16 cellular contexts compared by ENCODE assay signal in the genomic region with DNA sequence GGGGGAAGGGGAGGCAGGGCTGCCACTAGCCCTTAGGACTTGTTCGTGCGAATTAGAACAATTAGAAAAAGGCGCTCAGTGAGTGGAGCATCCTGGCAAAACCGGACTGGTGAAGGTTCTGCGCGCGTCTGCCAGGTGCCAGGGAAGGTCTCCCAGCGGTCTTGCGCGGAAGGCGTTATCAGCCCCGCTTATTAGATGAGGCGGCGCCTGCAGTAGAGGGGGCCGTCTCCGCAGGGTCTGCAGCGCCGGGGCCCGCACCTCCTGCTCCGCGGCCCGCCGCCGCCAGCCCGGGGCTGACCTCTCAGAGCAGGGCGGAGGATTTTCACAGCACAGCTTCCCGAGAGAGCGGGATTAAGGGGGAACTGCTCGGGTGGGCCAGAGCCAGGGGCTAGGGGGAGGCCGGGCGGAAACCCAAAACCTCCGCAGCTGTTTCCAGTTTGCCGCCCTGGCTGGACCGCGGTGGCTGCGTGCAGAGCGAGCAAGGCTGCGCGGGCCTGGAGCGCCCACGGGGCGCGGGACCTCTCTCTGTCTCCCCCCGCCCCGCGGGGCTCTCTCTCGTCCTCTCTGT.
DNase-seq lines count a peak whose midpoint lies in the region; ATAC-seq, FAIRE-seq and TF ChIP-seq lines count a peak whose summit lies in the region.
"Had no signal": no experiment of that assay in that cellular context is flagged by ENCODE, and none has a peak within 500 bp of the region (broad histone marks: within the 10 kb centered on the region; RNA-seq: fewer than 3 reads in every experiment).

No MANE protein-coding gene starts in this region.

- TF ChIP-seq RAD21 in K562 (CRISPR knock-in tag; conservative IDR thresholded peaks at IDR 0.05 in 1 of 2, IDR thresholded peaks at IDR 0.05 in 1 of 2) (no peak), HepG2 (CRISPR knock-in tag; IDR thresholded peaks at IDR 0.05) (no peak)

- no peak for FAIRE-seq in K562 (lab: Jason Lieb, UNC)
- FAIRE-seq in HepG2 (lab: Jason Lieb, UNC): no peak
- FAIRE-seq: H54 had no signal

- no peaks in the 10 kb centered on the region for H3K9me3 Mint-ChIP-seq in type B pancreatic cell
- H3K9me3 Mint-ChIP-seq: activated B cell treated with CpG ODN at 0.5 μM for 24 hours; natural killer cell treated with Interleukin-12 subunit alpha and Interleukin-12 subunit beta and Interleukin-15 and Interleukin-18, amount 100 ng/mL, for 72 hours had no signal

- BruUV-seq in K562 (replicated peaks; lab: Mats Ljungman, UMichigan): no TSS peak
- BruUV-seq in HepG2 (replicated peaks; lab: Mats Ljungman, UMichigan): no TSS peak

- H3K79me2 ChIP-seq in K562 (ENCODE audit: control insufficient read depth, insufficient read depth, low read length) (no peaks in the 10 kb centered on the region), HepG2 (ENCODE audit: insufficient read depth, low read length) (no peaks in the 10 kb centered on the region)

- CTCF ChIA-PET in K562 (lab: Yijun Ruan, JAX; ENCODE audit: low intra/inter-chr PET ratio): no interaction called here
- CTCF ChIA-PET in HepG2 (lab: Yijun Ruan, JAX; ENCODE audit: low intra/inter-chr PET ratio, low total read pairs): no interaction called here

- WGBS in K562 (ENCODE audit: insufficient coverage, low coverage, missing lambda C conversion rate): 5% methylated on average over 47 of the region's 47 CpGs
- 28 to 32% methylated on average over 40 to 47 of the region's 47 CpGs for WGBS in aorta, 2 donors
- 59% methylated on average over 18 of the region's 47 CpGs for WGBS in HepG2 (ENCODE audit: low lambda C conversion rate)

- H3K27ac ChIP-seq in left ventricle myocardium inferior (replicated peaks): no peak overlapping the region
- H3K27ac ChIP-seq in K562 (ENCODE audit: extremely low read depth, low read depth, low read length): no peak overlapping the region
- no peak overlapping the region for H3K27ac ChIP-seq in left lung
- no peak overlapping the region for H3K27ac ChIP-seq in aorta (ENCODE audit: low read depth in 1 of 2, low read length in 2 of 2)
- H3K27ac ChIP-seq in HepG2 (ENCODE audit: extremely low read length, insufficient read depth, low read length): no peak overlapping the region
- H3K27ac ChIP-seq: body of pancreas had no signal

- H3K4me1 ChIP-seq in left ventricle myocardium inferior (peaks cover 40% of the 10 kb centered on the region), K562 (replicated peaks in 1 of 2; ENCODE audit: control insufficient read depth in 2 of 2, insufficient read depth in 2 of 2, low read length in 2 of 2) (peaks cover 0 to 5% of the 10 kb centered on the region in 2 experiments; a peak in 1 of 5 replicates), left lung (peaks cover 5% of the 10 kb centered on the region in 2 donors), aorta (ENCODE audit: control insufficient read depth in 1 of 2, insufficient read depth in 2 of 2, low read length in 2 of 2) (no peaks in the 10 kb centered on the region), HepG2 (ENCODE audit: insufficient read depth, low read length) (no peaks in the 10 kb centered on the region)
- H3K4me1 ChIP-seq: BE2C had no signal

- no peak overlapping the region for H3K27ac Mint-ChIP-seq in type B pancreatic cell
- H3K27ac Mint-ChIP-seq: activated B cell treated with CpG ODN at 0.5 μM for 24 hours; natural killer cell treated with Interleukin-12 subunit alpha and Interleukin-12 subunit beta and Interleukin-15 and Interleukin-18, amount 100 ng/mL, for 72 hours had no signal

- no peaks in the 10 kb centered on the region for H3K9me1 ChIP-seq in K562 (ENCODE audit: control insufficient read depth, insufficient read depth, low read length)

- in situ Hi-C loops in K562 (cut with MboI) (no loop called here), HepG2 (cut with HindIII; ENCODE audit: extremely low pct_ligation_motif_present, low pct_unique_long_range_greater_than_20kb) (no loop called here)

- DNase-seq in left ventricle myocardium inferior (no peak), Right ventricle myocardium inferior (ENCODE audit: missing footprints) (no peak), K562 (ENCODE audit: extremely low read depth in 1 of 4, low spot score in 3 of 4) (no peak), left lung (peak in 1 of 2 donors; percentile 71), type B pancreatic cell (ENCODE audit: extremely low spot score, unreplicated experiment) (peak; percentile 78), aorta (no peak), HepG2 (ENCODE audit: low spot score) (no peak)
- DNase-seq: activated B cell treated with CpG ODN at 0.5 μM for 24 hours; BE2C; body of pancreas; erythroblast; NCI-H446; stimulated activated CD4-positive, alpha-beta T cell treated with anti-CD3 and anti-CD28 coated beads, Interleukin-15, amount 100 ng/mL, for 24 hours had no signal

- TF ChIP-seq CTCF in left ventricle myocardium inferior (IDR thresholded peaks at IDR 0.05; ENCODE audit: borderline replicate concordance) (no peak), K562 (IDR thresholded peaks at IDR 0.05 in 2 of 3, conservative IDR thresholded peaks at IDR 0.05 in 1 of 3; ENCODE audit: insufficient read depth in 2 of 3, low read depth in 1 of 3, low read length in 3 of 3) (no peak), left lung (IDR thresholded peaks at IDR 0.05) (no peak), type B pancreatic cell (conservative IDR thresholded peaks at IDR 0.05) (no peak), HepG2 (CRISPR knock-in tag; IDR thresholded peaks at IDR 0.05) (no peak)

- no peaks in the 10 kb centered on the region for H3K36me3 ChIP-seq in left ventricle myocardium inferior
- no peaks in the 10 kb centered on the region for H3K36me3 ChIP-seq in K562 (ENCODE audit: control insufficient read depth, insufficient read depth, low read length)
- H3K36me3 ChIP-seq in left lung: no peaks in the 10 kb centered on the region
- no peaks in the 10 kb centered on the region for H3K36me3 ChIP-seq in aorta (ENCODE audit: control insufficient read depth in 1 of 2, insufficient read depth in 2 of 2, low read length in 1 of 2)
- no peaks in the 10 kb centered on the region for H3K36me3 ChIP-seq in HepG2 (replicated peaks in 1 of 2; ENCODE audit: control insufficient read depth in 1 of 2, insufficient read depth in 2 of 2, low read length in 2 of 2)
- H3K36me3 ChIP-seq: BE2C had no signal

- no peak for TF ChIP-seq POLR2A in K562 (conservative IDR thresholded peaks at IDR 0.05)
- TF ChIP-seq POLR2A in HepG2 (IDR thresholded peaks at IDR 0.05; ENCODE audit: insufficient read depth in 1 of 2, low read depth in 2 of 2, low read length in 2 of 2): no peak

- H3K9ac ChIP-seq in K562 (ENCODE audit: insufficient read depth in 1 of 2, low read depth in 2 of 2, low read length in 2 of 2) (no peak overlapping the region), HepG2 (ENCODE audit: insufficient read depth, low read depth, low read length) (no peak overlapping the region)

- H3K4me2 ChIP-seq in K562 (ENCODE audit: insufficient read depth, low read length): no peak overlapping the region
- H3K4me2 ChIP-seq in HepG2 (ENCODE audit: low read depth, low read length): no peak overlapping the region

- H4K20me1 ChIP-seq in K562 (replicated peaks; ENCODE audit: control insufficient read depth, insufficient read depth, low read length) (no peaks in the 10 kb centered on the region), HepG2 (ENCODE audit: insufficient read depth, low read length) (no peaks in the 10 kb centered on the region)

- peaks cover 26% of the 10 kb centered on the region for H3K27me3 Mint-ChIP-seq in type B pancreatic cell

- no peak for ATAC-seq in Right ventricle myocardium inferior
- ATAC-seq in K562: peak; percentile 28; the same call in 2 of the 3 replicates
- ATAC-seq in left lung: peak; percentile 39
- ATAC-seq in aorta (ENCODE audit: low FRiP score): no peak
- ATAC-seq in GM19467 (IDR thresholded peaks at IDR 0.05; ENCODE audit: unreplicated experiment): no peak
- ATAC-seq in HepG2: no peak
- ATAC-seq: body of pancreas; natural killer cell treated with Interleukin-12 subunit alpha and Interleukin-12 subunit beta and Interleukin-15 and Interleukin-18, amount 100 ng/mL, for 72 hours had no signal

- no peak overlapping the region for H2AFZ ChIP-seq in K562 (ENCODE audit: low read depth, low read length)
- H2AFZ ChIP-seq in HepG2 (ENCODE audit: low read length): no peak overlapping the region

- H3K36me3 Mint-ChIP-seq in type B pancreatic cell: no peaks in the 10 kb centered on the region
- H3K36me3 Mint-ChIP-seq: natural killer cell treated with Interleukin-12 subunit alpha and Interleukin-12 subunit beta and Interleukin-15 and Interleukin-18, amount 100 ng/mL, for 72 hours had no signal

- peak overlapping the region; percentile 78 for H3K4me3 Mint-ChIP-seq in type B pancreatic cell
- H3K4me3 Mint-ChIP-seq: activated B cell treated with CpG ODN at 0.5 μM for 24 hours; natural killer cell treated with Interleukin-12 subunit alpha and Interleukin-12 subunit beta and Interleukin-15 and Interleukin-18, amount 100 ng/mL, for 72 hours had no signal

- POLR2A ChIA-PET in K562 (lab: Yijun Ruan, JAX) (interaction anchor here (0.8 kb wide), 1 partner anchor 13 kb away, joined by 5 read pairs; no protein-coding TSS in a partner anchor), HepG2 (lab: Yijun Ruan, JAX) (no interaction called here)

- no peaks in the 10 kb centered on the region for H3K9me3 ChIP-seq in left ventricle myocardium inferior (replicated peaks)
- H3K9me3 ChIP-seq in K562 (replicated peaks; ENCODE audit: control insufficient read depth, insufficient read depth, low read depth, low read length): 0 out of 2 replicates have a peak, but pooled peaks cover 3% of the 10 kb centered on the region
- no peaks in the 10 kb centered on the region for H3K9me3 ChIP-seq in left lung
- no peaks in the 10 kb centered on the region for H3K9me3 ChIP-seq in aorta (ENCODE audit: control insufficient read depth, low read length)
- no peaks in the 10 kb centered on the region for H3K9me3 ChIP-seq in HepG2 (ENCODE audit: low read length)
- H3K9me3 ChIP-seq: BE2C, body of pancreas had no signal

- H3K4me3 ChIP-seq in left ventricle myocardium inferior (peak overlapping the region; percentile 55), K562 (no peak overlapping the region), left lung (no peak overlapping the region), aorta (ENCODE audit: low read length in 2 of 2) (no peak overlapping the region), HepG2 (replicated peaks in 1 of 3; ENCODE audit: insufficient read depth in 1 of 3, low read depth in 2 of 3, low read length in 3 of 3) (no peak overlapping the region)
- H3K4me3 ChIP-seq: body of pancreas had no signal

- H3K27me3 ChIP-seq in left ventricle myocardium inferior (ENCODE audit: low read depth) (peaks cover 70% of the 10 kb centered on the region), K562 (ENCODE audit: control insufficient read depth in 2 of 2, insufficient read depth in 2 of 2, low read length in 2 of 2) (peaks cover 23 to 56% of the 10 kb centered on the region in 2 experiments; a peak in 4 of 5 replicates), left lung (peaks cover 6 to 31% of the 10 kb centered on the region in 2 donors), aorta (ENCODE audit: control insufficient read depth in 1 of 2, insufficient read depth in 2 of 2, low read length in 1 of 2) (no peaks in the 10 kb centered on the region), HepG2 (ENCODE audit: control insufficient read depth in 1 of 2, insufficient read depth in 2 of 2, low read length in 2 of 2) (peaks cover 3 to 23% of the 10 kb centered on the region in 2 experiments; a peak in 4 of 5 replicates)

- intact Hi-C loops in left ventricle myocardium inferior (cut with micrococcal nuclease): no loop called here
- intact Hi-C loops in Right ventricle myocardium inferior (cut with DNase I): no loop called here
- intact Hi-C loops in K562 (cut with micrococcal nuclease): no loop called here
- intact Hi-C loops in left lung (cut with DNase I): no loop called here
- intact Hi-C loops in aorta (cut with DNase I): no loop called here
- intact Hi-C loops in HepG2 (cut with micrococcal nuclease; ENCODE audit: unreplicated experiment): no loop called here

- no peak for TF ChIP-seq EP300 in K562 (IDR thresholded peaks at IDR 0.05; ENCODE audit: low read length)
- no peak for TF ChIP-seq EP300 in HepG2 (IDR thresholded peaks at IDR 0.05; ENCODE audit: low read depth in 2 of 2, low read length in 2 of 2)
- TF ChIP-seq EP300 in HepG2 (CRISPR knock-in tag; IDR thresholded peaks at IDR 0.05; ENCODE audit: borderline replicate concordance): no peak

- H3K4me1 Mint-ChIP-seq in type B pancreatic cell (ENCODE audit: unreplicated experiment): peaks cover 17% of the 10 kb centered on the region
- H3K4me1 Mint-ChIP-seq: activated B cell treated with CpG ODN at 0.5 μM for 24 hours had no signal

Comparison
In these comparisons a context has a peak if more than half of its experiments do, and no peak if none do; other contexts are left out.
1. ATAC-seq: peak in K562 (single experiment) and left lung (single experiment); none in Right ventricle myocardium inferior (single experiment), aorta (single experiment), GM19467 (single experiment) and HepG2 (single experiment).